In the genomic region with DNA sequence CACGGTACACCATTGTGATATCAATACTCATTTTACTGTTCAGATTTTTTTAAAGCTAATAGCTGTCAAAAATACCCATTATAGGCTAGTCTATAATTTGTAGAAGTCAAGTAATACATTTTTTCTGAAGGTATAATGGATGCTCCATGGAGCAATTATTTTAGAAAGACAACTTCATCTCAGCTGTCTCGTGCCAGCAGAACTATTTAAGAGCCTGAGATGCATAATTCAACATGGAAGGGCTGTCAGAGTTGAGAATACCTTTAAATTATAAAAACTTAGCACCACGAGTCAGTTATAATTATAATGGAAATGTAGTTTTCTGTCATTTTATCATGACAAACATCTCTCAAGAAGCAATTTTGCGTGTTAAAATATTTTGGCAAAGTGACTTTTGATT, we compare ENCODE assay signal across 1 cellular context.
"Had no signal": no experiment of that assay in that cellular context is flagged by ENCODE, and none has a peak within 500 bp of the region (broad histone marks: within the 10 kb centered on the region; RNA-seq: fewer than 3 reads in every experiment).

No MANE protein-coding gene starts in this region.

- ATAC-seq: GM12878 had no signal

- H3K4me3 ChIP-seq: GM12878 had no signal
